Comparison of ENCODE assay signal across 7 cellular contexts in the genomic region with DNA sequence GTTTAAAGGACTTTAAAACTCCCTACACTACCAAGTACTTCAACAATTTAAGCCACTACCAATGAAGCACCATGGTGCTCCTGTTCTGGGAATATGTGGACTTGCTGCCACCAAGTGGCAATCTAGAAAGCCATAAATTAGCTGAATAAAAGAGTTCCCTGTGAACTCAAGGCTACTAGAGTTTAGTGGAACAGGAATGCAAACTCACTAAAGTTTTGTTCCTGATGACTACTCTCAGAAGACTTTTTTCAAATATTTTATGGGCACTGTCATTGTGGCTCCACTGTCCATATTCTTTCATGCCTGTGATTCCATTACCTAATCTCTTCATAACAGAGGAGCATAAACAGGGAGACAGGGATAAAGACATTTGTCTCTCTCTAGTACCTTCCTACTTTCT.
DNase-seq lines count a peak whose midpoint lies in the region; ATAC-seq and TF ChIP-seq lines count a peak whose summit lies in the region.

No MANE protein-coding gene starts in this region.

- H3K4me3 Mint-ChIP-seq in activated T-helper 2 cell treated with anti-CD3 and anti-CD28 coated beads, Interferon-gamma antibody, Interleukin-2, Interleukin-4, amounts not matched to agents 10 μg/mL and 5 μg/mL and 100 μg/mL, durations not matched to agents 14 hours and 24 hours and 36 hours (ENCODE audit: low read depth), result no peak overlapping the region

- H3K36me3 ChIP-seq in Panc1 (ENCODE audit: control insufficient read depth, insufficient read depth, low read length), result no peaks in the 10 kb centered on the region
- no peaks in the 10 kb centered on the region for H3K36me3 ChIP-seq in mammary epithelial cell (ENCODE audit: insufficient read depth, low read length)

- H3K9ac ChIP-seq in mammary epithelial cell (ENCODE audit: insufficient read depth, low read length), result no peak overlapping the region

- no peak overlapping the region for H3K27ac Mint-ChIP-seq in activated T-helper 2 cell treated with anti-CD3 and anti-CD28 coated beads, Interferon-gamma antibody, Interleukin-2, Interleukin-4, amounts not matched to agents 10 μg/mL and 5 μg/mL and 100 μg/mL, durations not matched to agents 14 hours and 24 hours and 36 hours

- DNase-seq in G401 (ENCODE audit: low spot score) (peak; percentile 84), KBM-7 (peak; percentile 58), Panc1 (ENCODE audit: low read depth, low spot score) (peak; percentile 42), mammary epithelial cell (peak; percentile 79), islet precursor cell (peak; percentile 68)
- peak; percentile 15 for DNase-seq in stimulated activated naive CD8-positive, alpha-beta T cell treated with anti-CD3 and anti-CD28 coated beads, Interleukin-15, Interleukin-2, amounts not matched to agents 100 U/mL and 50 U/mL, for 24 hours
- DNase-seq in activated T-helper 2 cell treated with anti-CD3 and anti-CD28 coated beads, Interferon-gamma antibody, Interleukin-2, Interleukin-4, amounts not matched to agents 10 μg/mL and 5 μg/mL and 100 μg/mL, durations not matched to agents 14 hours and 24 hours and 36 hours (ENCODE audit: low spot score), result no peak

- no peak overlapping the region for H3K4me2 ChIP-seq in mammary epithelial cell (ENCODE audit: insufficient read depth, low read depth, low read length)

- no peaks in the 10 kb centered on the region for H3K9me3 Mint-ChIP-seq in activated T-helper 2 cell treated with anti-CD3 and anti-CD28 coated beads, Interferon-gamma antibody, Interleukin-2, Interleukin-4, amounts not matched to agents 10 μg/mL and 5 μg/mL and 100 μg/mL, durations not matched to agents 14 hours and 24 hours and 36 hours

- peaks cover 13% of the 10 kb centered on the region for H3K79me2 ChIP-seq in mammary epithelial cell (ENCODE audit: insufficient read depth, low read length)

- H3K36me3 Mint-ChIP-seq in activated T-helper 2 cell treated with anti-CD3 and anti-CD28 coated beads, Interferon-gamma antibody, Interleukin-2, Interleukin-4, amounts not matched to agents 10 μg/mL and 5 μg/mL and 100 μg/mL, durations not matched to agents 14 hours and 24 hours and 36 hours (ENCODE audit: low read depth), result peaks cover 7% of the 10 kb centered on the region

- POLR2A ChIA-PET in Panc1 (lab: Charles Lee), result no interaction called here

- TF ChIP-seq CTCF in Panc1 (IDR thresholded peaks at IDR 0.05), result peak; percentile 77; the same call in 1 of the 2 replicates
- TF ChIP-seq CTCF in mammary epithelial cell (conservative IDR thresholded peaks at IDR 0.05 in 1 of 2, IDR thresholded peaks at IDR 0.05 in 1 of 2; ENCODE audit: extremely low read depth in 1 of 2, insufficient read depth in 1 of 2, low read depth in 1 of 2, low read length in 2 of 2), result peak; percentile 67 to 73

- no peak overlapping the region for H2AFZ ChIP-seq in mammary epithelial cell (ENCODE audit: low read depth, low read length)

- BruUV-seq in Panc1 (replicated peaks; lab: Mats Ljungman, UMichigan) (no TSS peak), mammary epithelial cell (replicated peaks; lab: Mats Ljungman, UMichigan) (no TSS peak)

- dilution Hi-C loops in mammary epithelial cell (cut with HindIII; ENCODE audit: low sequenced_read_pairs), result loop anchor here (5.0 kb wide), 1 partner anchor 87 kb away; no protein-coding TSS in a partner anchor

- CTCF ChIA-PET in Panc1 (lab: Charles Lee) (interaction anchor here (0.6 to 1.1 kb wide), 6 partner anchors 38 to 339 kb away, joined by 3 to 14 read pairs (median 4); no protein-coding TSS in a partner anchor), mammary epithelial cell (lab: Charles Lee; ENCODE audit: low non-redundant PET) (interaction anchor here (1.2 kb wide), 1 partner anchor 339 kb away, joined by 6 read pairs; no protein-coding TSS in a partner anchor)

- peaks cover 17% of the 10 kb centered on the region for H3K4me1 Mint-ChIP-seq in activated T-helper 2 cell treated with anti-CD3 and anti-CD28 coated beads, Interferon-gamma antibody, Interleukin-2, Interleukin-4, amounts not matched to agents 10 μg/mL and 5 μg/mL and 100 μg/mL, durations not matched to agents 14 hours and 24 hours and 36 hours (ENCODE audit: low read depth)

- in situ Hi-C loops in G401 (cut with HindIII; ENCODE audit: low sequenced_read_pairs) (loop anchor here (5.0 kb wide), 1 partner anchor 98 kb away; no protein-coding TSS in a partner anchor), KBM-7 (cut with MboI; ENCODE audit: low pct_unique_long_range_greater_than_20kb, low sequenced_read_pairs) (loop anchor here (10.0 kb wide), 1 partner anchor 175 kb away; no protein-coding TSS in a partner anchor), Panc1 (cut with HindIII; ENCODE audit: low pct_unique_long_range_greater_than_20kb, low sequenced_read_pairs) (loop anchor here (25.0 kb wide), 1 partner anchor 167 kb away; no protein-coding TSS in a partner anchor), mammary epithelial cell (cut with MboI; ENCODE audit: low sequenced_read_pairs in 2 of 2) (loop anchor here (5.0 to 10.0 kb wide), 2 partner anchors 177 to 335 kb away; no protein-coding TSS in a partner anchor)

- intact Hi-C loops in Panc1 (cut with micrococcal nuclease; ENCODE audit: unreplicated experiment), result loop anchor here (1.0 to 5.0 kb wide), 4 partner anchors 103 to 337 kb away; no protein-coding TSS in a partner anchor
- intact Hi-C loops in mammary epithelial cell (cut with micrococcal nuclease), result loop anchor here (1.0 to 5.0 kb wide), 7 partner anchors 63 to 446 kb away; partner anchors contain the start of gene TMCC1
- intact Hi-C loops in activated T-helper 2 cell treated with anti-CD3 and anti-CD28 coated beads, Interferon-gamma antibody, Interleukin-2, Interleukin-4, amounts not matched to agents 10 μg/mL and 5 μg/mL and 100 μg/mL, durations not matched to agents 14 hours and 24 hours and 36 hours (cut with micrococcal nuclease), result loop anchor here (2.0 kb wide), 2 partner anchors 105 to 203 kb away; no protein-coding TSS in a partner anchor

- H3K4me3 ChIP-seq in Panc1 (ENCODE audit: low read depth in 2 of 2, low read length in 2 of 2), result no peak overlapping the region
- H3K4me3 ChIP-seq in mammary epithelial cell (replicated peaks in 1 of 3; ENCODE audit: insufficient read depth in 1 of 3, low read depth in 2 of 3, low read length in 3 of 3), result no peak overlapping the region

- no peaks in the 10 kb centered on the region for H3K27me3 ChIP-seq in Panc1 (ENCODE audit: control insufficient read depth, insufficient read depth, low read length)
- H3K27me3 ChIP-seq in mammary epithelial cell (ENCODE audit: insufficient read depth, low read length), result no peaks in the 10 kb centered on the region

- H3K27ac ChIP-seq in Panc1 (ENCODE audit: low read length), result no peak overlapping the region
- H3K27ac ChIP-seq in mammary epithelial cell (ENCODE audit: insufficient read depth, low read depth, low read length), result no peak overlapping the region

- H3K4me1 ChIP-seq in Panc1 (ENCODE audit: control insufficient read depth, insufficient read depth, low read length), result no peaks in the 10 kb centered on the region
- H3K4me1 ChIP-seq in mammary epithelial cell (ENCODE audit: insufficient read depth, low read length), result peaks cover 9% of the 10 kb centered on the region

- H3K27me3 Mint-ChIP-seq in activated T-helper 2 cell treated with anti-CD3 and anti-CD28 coated beads, Interferon-gamma antibody, Interleukin-2, Interleukin-4, amounts not matched to agents 10 μg/mL and 5 μg/mL and 100 μg/mL, durations not matched to agents 14 hours and 24 hours and 36 hours (ENCODE audit: low read depth), result no peaks in the 10 kb centered on the region

- ATAC-seq in Panc1, result peak; percentile 97
- no peak for ATAC-seq in stimulated activated naive CD8-positive, alpha-beta T cell treated with anti-CD3 and anti-CD28 coated beads, Interleukin-15, Interleukin-2, amounts not matched to agents 100 U/mL and 50 U/mL, for 24 hours

- H4K20me1 ChIP-seq in mammary epithelial cell (ENCODE audit: insufficient read depth, low read length), result no peaks in the 10 kb centered on the region

- H3K9me3 ChIP-seq in Panc1 (ENCODE audit: control insufficient read depth, insufficient read depth, low read depth, low read length), result no peaks in the 10 kb centered on the region
- no peaks in the 10 kb centered on the region for H3K9me3 ChIP-seq in mammary epithelial cell (replicated peaks; ENCODE audit: insufficient read depth, low read length)
